8 cellular contexts compared by ENCODE assay signal in genomic region chr2:164621761-164622105, GRCh38. TPM values are rescaled to one million over a fixed set of nuclear protein-coding genes. Genes with fewer than 3 reads are reported as not detected.
A peak's percentile ranks its signal among the peaks of the same experiment; 100 is the strongest.
DNase-seq lines count a peak whose midpoint lies in the region; ATAC-seq and TF ChIP-seq lines count a peak whose summit lies in the region.

No MANE protein-coding gene starts in this region.

- H3K36me3 ChIP-seq in mucosa of descending colon (ENCODE audit: low read depth): no peaks in the 10 kb centered on the region

- TF ChIP-seq CTCF in HFF-Myc (IDR thresholded peaks at IDR 0.05; ENCODE audit: low read depth, low read length, missing control alignments): no peak
- TF ChIP-seq CTCF in chondrocyte (IDR thresholded peaks at IDR 0.05): no peak
- no peak for TF ChIP-seq CTCF in mucosa of descending colon (IDR thresholded peaks at IDR 0.05)

- intact Hi-C loops in mucosa of descending colon (cut with DNase I, micrococcal nuclease): no loop called here

- ATAC-seq in mucosa of descending colon: no peak

- H3K4me1 ChIP-seq in mucosa of descending colon (ENCODE audit: low read depth): peaks cover 5% of the 10 kb centered on the region

- H3K4me3 Mint-ChIP-seq in chondrocyte (ENCODE audit: unreplicated experiment): peak overlapping the region; percentile 80

- no peaks in the 10 kb centered on the region for H3K27me3 Mint-ChIP-seq in chondrocyte (ENCODE audit: low read depth)

- H3K36me3 Mint-ChIP-seq in chondrocyte (ENCODE audit: low read depth): no peaks in the 10 kb centered on the region

- DNase-seq in 8988T: peak; percentile 37
- DNase-seq in HFF-Myc (ENCODE audit: extremely low read depth, low read depth): no peak
- no peak for DNase-seq in chondrocyte (ENCODE audit: low spot score)
- DNase-seq in mucosa of descending colon: peak in 1 of 3 donors; percentile 41
- no peak for DNase-seq in DMS79 (lab: John Stamatoyannopoulos, UW)
- DNase-seq in NCI-H187 treated with DMSO at 0.1 percent for 48 hours (lab: John Stamatoyannopoulos, UW): no peak
- DNase-seq in activated CD4-positive, alpha-beta T cell treated with anti-CD3 and anti-CD28 coated beads, Interleukin-2, amount 50 U/mL, for 1 hour: no peak
- no peak for DNase-seq in DMS79 treated with DMSO at 0.1 percent for 48 hours (lab: John Stamatoyannopoulos, UW)

- no peaks in the 10 kb centered on the region for H3K9me3 ChIP-seq in mucosa of descending colon

- peaks cover 20% of the 10 kb centered on the region for H3K4me1 Mint-ChIP-seq in chondrocyte (ENCODE audit: low read depth)

- H3K9me3 Mint-ChIP-seq in chondrocyte (ENCODE audit: low read depth): no peaks in the 10 kb centered on the region

- no peak overlapping the region for H3K27ac Mint-ChIP-seq in chondrocyte (ENCODE audit: unreplicated experiment)

- peak overlapping the region; percentile 27 for H3K4me3 ChIP-seq in HFF-Myc (replicated peaks; ENCODE audit: low read depth, low read length)
- H3K4me3 ChIP-seq in mucosa of descending colon: peak overlapping the region; percentile 32

RNA-seq across cellular contexts. Expression of gene GRB14, which starts 0.5 kb away (rescaled TPM):
- total RNA-seq in chondrocyte: 1.1 to 2.4 TPM (median 1.2 TPM) in 3 replicates
- total RNA-seq in mucosa of descending colon: 1 to 10 TPM in 2 of 3 donors, under 1 TPM in 1; 0.77 to 3.4 (median 1.5) TPM
